Comparison of ENCODE assay signal across 8 cellular contexts in genomic region chr6:49462927-49463611, GRCh38. TPM values are rescaled to one million over a fixed set of nuclear protein-coding genes. Genes with fewer than 3 reads are reported as not detected.
DNase-seq lines count a peak whose midpoint lies in the region; ATAC-seq and TF ChIP-seq lines count a peak whose summit lies in the region.

Gene CENPQ, plus strand, starts transcription at chr6:49463370. Its CDS starts 6,807 bp downstream, at chr6:49470177.
Gene MMUT, minus strand, starts transcription at chr6:49463253. Its CDS starts 3,787 bp downstream, at chr6:49459466.

- no peak for TF ChIP-seq POLR2A in testis (IDR thresholded peaks at IDR 0.05)

- DNase-seq in NCI-H1092 treated with DMSO at 0.1 percent for 48 hours (lab: John Stamatoyannopoulos, UW) (peak; percentile 94), SKM-1 (lab: John Stamatoyannopoulos, UW; ENCODE audit: unreplicated experiment) (peak; percentile 94), glomerular visceral epithelial cell (ENCODE audit: extremely low spot score) (peak; percentile 91), omental fat pad (ENCODE audit: low spot score) (peak; percentile 77), testis (peak; percentile 98)
- DNase-seq in activated naive CD4-positive, alpha-beta T cell treated with anti-CD3 and anti-CD28 coated beads, Interleukin-2, amount 50 U/mL, for 72 hours (ENCODE audit: low spot score in 2 of 2) = peak; percentile 83 to 96

- peak; percentile 98 for ATAC-seq in HG02610 (IDR thresholded peaks at IDR 0.05; ENCODE audit: unreplicated experiment)
- ATAC-seq in activated naive CD4-positive, alpha-beta T cell treated with anti-CD3 and anti-CD28 coated beads, Interleukin-2, amount 50 U/mL, for 72 hours = peak; percentile 99
- peak; percentile 100 for ATAC-seq in omental fat pad (ENCODE audit: low FRiP score)

- peak within 1 kb of the TSS; percentile 87 for H3K4me3 ChIP-seq in GM08714 (ENCODE audit: low read length)
- H3K4me3 ChIP-seq in testis = peak within 1 kb of the TSS; percentile 64 to 91

- H3K9me3 Mint-ChIP-seq in activated naive CD4-positive, alpha-beta T cell treated with anti-CD3 and anti-CD28 coated beads, Interleukin-2, amount 50 U/mL, for 72 hours = no peaks in the 10 kb centered on the region

- H3K36me3 ChIP-seq in testis (ENCODE audit: low read depth, missing control alignments) = no peaks in the 10 kb centered on the region

- intact Hi-C loops in testis (cut with DNase I; ENCODE audit: low total_unique reads) = no loop called here

- peak within 1 kb of the TSS; percentile 96 to 99 for H3K27ac Mint-ChIP-seq in activated naive CD4-positive, alpha-beta T cell treated with anti-CD3 and anti-CD28 coated beads, Interleukin-2, amount 50 U/mL, for 72 hours

- peak within 1 kb of the TSS; percentile 64 to 85 for H3K27ac ChIP-seq in testis

- peaks cover 15 to 20% of the 10 kb centered on the region in 2 donors for H3K36me3 Mint-ChIP-seq in activated naive CD4-positive, alpha-beta T cell treated with anti-CD3 and anti-CD28 coated beads, Interleukin-2, amount 50 U/mL, for 72 hours

- no peaks in the 10 kb centered on the region for H3K9me3 ChIP-seq in testis

- no peak for TF ChIP-seq CTCF in omental fat pad (IDR thresholded peaks at IDR 0.05)
- TF ChIP-seq CTCF in testis (IDR thresholded peaks at IDR 0.05) = no peak

- peaks cover 13% of the 10 kb centered on the region for H3K4me1 ChIP-seq in testis

- no peaks in the 10 kb centered on the region for H3K27me3 ChIP-seq in testis

- 0 to 1% methylated on average over 23 to 37 of the region's 37 CpGs for WGBS in testis, 2 donors

RNA-seq across cellular contexts. Expression of gene CENPQ, which starts in this region (rescaled TPM):
- total RNA-seq in activated naive CD4-positive, alpha-beta T cell treated with anti-CD3 and anti-CD28 coated beads, Interleukin-2, amount 50 U/mL, for 72 hours = 10 to 100 TPM; 12.3 to 17.4 TPM
- total RNA-seq in omental fat pad (1 to 10 TPM; 1.8 to 6.8 (median 4.5) TPM), testis (1 to 10 TPM; 3.8 to 7.6 TPM)
- 2.8 TPM for polyA plus RNA-seq in testis (ENCODE audit: insufficient read depth, low read depth, low replicate concordance)

RNA-seq across cellular contexts. Expression of gene MMUT, which starts in this region (rescaled TPM):
- 10 to 100 TPM; 14.3 to 24.6 TPM for total RNA-seq in activated naive CD4-positive, alpha-beta T cell treated with anti-CD3 and anti-CD28 coated beads, Interleukin-2, amount 50 U/mL, for 72 hours
- total RNA-seq in omental fat pad = 10 to 100 TPM; 10.8 to 18.1 (median 15.4) TPM
- total RNA-seq in testis = 10 to 100 TPM; 17.3 to 26.8 TPM
- 22.6 TPM for polyA plus RNA-seq in testis (ENCODE audit: insufficient read depth, low read depth, low replicate concordance)

Comparison
In these comparisons a context has a peak if more than half of its experiments do, and no peak if none do; other contexts are left out.
1. Peak in every context shown above with its lines: DNase-seq, ATAC-seq, H3K4me3 ChIP-seq and H3K27ac ChIP-seq.